9 cellular contexts compared by ENCODE assay signal in the genomic region with DNA sequence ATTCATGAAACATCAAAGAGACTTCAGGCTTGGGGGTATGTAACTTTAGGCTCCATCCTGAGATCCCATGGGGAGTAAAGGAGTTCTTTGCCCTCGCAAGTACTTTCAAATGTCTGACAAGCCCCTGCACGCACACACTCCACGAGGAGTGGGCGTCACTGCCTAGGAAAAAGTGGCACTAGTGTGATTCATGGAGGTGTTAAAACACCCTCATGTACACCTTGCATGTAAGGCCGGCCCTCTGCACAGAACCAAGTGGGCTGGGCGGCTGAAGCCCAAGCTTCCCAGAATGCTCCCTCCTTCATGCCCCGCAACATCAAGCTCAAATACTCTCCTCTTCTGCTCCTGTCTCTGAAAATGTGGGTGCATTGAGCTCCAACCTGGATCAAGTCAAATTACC. TPM values are rescaled to one million over a fixed set of nuclear protein-coding genes. Genes with fewer than 3 reads are reported as not detected.
"Had no signal": no experiment of that assay in that cellular context is flagged by ENCODE, and none has a peak within 500 bp of the region (broad histone marks: within the 10 kb centered on the region; RNA-seq: fewer than 3 reads in every experiment).

No MANE protein-coding gene starts in this region.

- H3K9me3 Mint-ChIP-seq: activated CD4-positive, alpha-beta memory T cell treated with anti-CD3 and anti-CD28 coated beads, Interleukin-2, amount 10 ng/mL, durations not matched to agents 7 days and 5 days; activated naive CD8-positive, alpha-beta T cell treated with anti-CD3 and anti-CD28 coated beads for 36 hours; activated T-cell treated with anti-CD3 and anti-CD28 coated beads, Interleukin-2, amount 50 U/mL, for 72 hours; nephron; stimulated activated naive CD8-positive, alpha-beta T cell treated with anti-CD3 and anti-CD28 coated beads, Interleukin-15, amount 100 ng/mL, for 72 hours; T-cell had no signal

- H3K36me3 Mint-ChIP-seq: activated naive CD8-positive, alpha-beta T cell treated with anti-CD3 and anti-CD28 coated beads for 36 hours had no signal

- H3K27ac ChIP-seq: psoas muscle, VCaP had no signal

- H3K27me3 ChIP-seq: tibial nerve had no signal

- H3K4me3 ChIP-seq: psoas muscle, tibial nerve had no signal

- H3K27ac Mint-ChIP-seq: activated CD4-positive, alpha-beta memory T cell treated with anti-CD3 and anti-CD28 coated beads, Interleukin-2, amount 10 ng/mL, durations not matched to agents 7 days and 5 days; activated naive CD8-positive, alpha-beta T cell treated with anti-CD3 and anti-CD28 coated beads for 36 hours; activated T-cell treated with anti-CD3 and anti-CD28 coated beads, Interleukin-2, amount 50 U/mL, for 72 hours; nephron; stimulated activated naive CD8-positive, alpha-beta T cell treated with anti-CD3 and anti-CD28 coated beads, Interleukin-15, amount 100 ng/mL, for 72 hours; T-cell had no signal

- H3K9me3 ChIP-seq: psoas muscle, tibial nerve had no signal

- H3K4me1 Mint-ChIP-seq: activated CD4-positive, alpha-beta memory T cell treated with anti-CD3 and anti-CD28 coated beads, Interleukin-2, amount 10 ng/mL, durations not matched to agents 7 days and 5 days had no signal

- H3K4me3 Mint-ChIP-seq: activated CD4-positive, alpha-beta memory T cell treated with anti-CD3 and anti-CD28 coated beads, Interleukin-2, amount 10 ng/mL, durations not matched to agents 7 days and 5 days; activated naive CD8-positive, alpha-beta T cell treated with anti-CD3 and anti-CD28 coated beads for 36 hours; activated T-cell treated with anti-CD3 and anti-CD28 coated beads, Interleukin-2, amount 50 U/mL, for 72 hours; nephron; stimulated activated naive CD8-positive, alpha-beta T cell treated with anti-CD3 and anti-CD28 coated beads, Interleukin-15, amount 100 ng/mL, for 72 hours; T-cell had no signal

- H3K27me3 Mint-ChIP-seq: activated CD4-positive, alpha-beta memory T cell treated with anti-CD3 and anti-CD28 coated beads, Interleukin-2, amount 10 ng/mL, durations not matched to agents 7 days and 5 days; activated naive CD8-positive, alpha-beta T cell treated with anti-CD3 and anti-CD28 coated beads for 36 hours; stimulated activated naive CD8-positive, alpha-beta T cell treated with anti-CD3 and anti-CD28 coated beads, Interleukin-15, amount 100 ng/mL, for 72 hours; T-cell had no signal

RNA-seq across cellular contexts. Expression of gene GDF7, which starts 23.9 kb away (rescaled TPM):
- total RNA-seq: activated CD4-positive, alpha-beta memory T cell treated with anti-CD3 and anti-CD28 coated beads, Interleukin-2, amount 10 ng/mL, durations not matched to agents 7 days and 5 days; activated naive CD8-positive, alpha-beta T cell treated with anti-CD3 and anti-CD28 coated beads for 36 hours had no signal
